21 cellular contexts compared by ENCODE assay signal in genomic region chr17:79739148-79740062, GRCh38. TPM values are rescaled to one million over a fixed set of nuclear protein-coding genes. Genes with fewer than 3 reads are reported as not detected.
A peak's percentile ranks its signal among the peaks of the same experiment; 100 is the strongest.
DNase-seq lines count a peak whose midpoint lies in the region; ATAC-seq and TF ChIP-seq lines count a peak whose summit lies in the region.
"Had no signal": no experiment of that assay in that cellular context is flagged by ENCODE, and none has a peak within 500 bp of the region (broad histone marks: within the 10 kb centered on the region; RNA-seq: fewer than 3 reads in every experiment).

No MANE protein-coding gene starts in this region.

- no peak overlapping the region for H3K4me3 ChIP-seq in H7 (ENCODE audit: insufficient read depth, low read depth, low read length)
- H3K4me3 ChIP-seq: gastroesophageal sphincter, tibial artery had no signal

- H3K27me3 ChIP-seq in H7 (ENCODE audit: control insufficient read depth, insufficient read depth, low read length) = peaks cover 10% of the 10 kb centered on the region

- no peak for TF ChIP-seq CTCF in VCaP (conservative IDR thresholded peaks at IDR 0.05)

- ATAC-seq in left colon (no peak), HG03354 (IDR thresholded peaks at IDR 0.05; ENCODE audit: poor library complexity, severe bottlenecking, unreplicated experiment) (no peak), left cardiac atrium (no peak)
- ATAC-seq: gastroesophageal sphincter; naive thymus-derived CD4-positive, alpha-beta T cell; stimulated activated memory B cell treated with anti-CD40 and anti-IgM and Interleukin-4, amounts not matched to agents 10 μg/mL and 1 μg/mL and 100 μg/mL, for 72 hours had no signal

- peak; percentile 94 for DNase-seq in A172 (ENCODE audit: low spot score)
- peak; percentile 41 for DNase-seq in H7
- peak; percentile 95 for DNase-seq in myocyte (ENCODE audit: low read depth)
- no peak for DNase-seq in left colon
- no peak for DNase-seq in left cardiac atrium
- no peak for DNase-seq in SKM-1 treated with dmso at 0.1 percent for 144 hours (lab: John Stamatoyannopoulos, UW; ENCODE audit: unreplicated experiment)
- DNase-seq: activated CD4-positive, alpha-beta memory T cell treated with anti-CD3 and anti-CD28 coated beads for 36 hours; activated T-cell treated with anti-CD3 and anti-CD28 coated beads, Interleukin-2, amount 50 U/mL, for 48 hours; CD4-positive, CD25-positive, alpha-beta regulatory T cell; DMS79 treated with DMSO at 0.1 percent for 48 hours; erythroblast; naive thymus-derived CD4-positive, alpha-beta T cell; NCI-H1092; NCI-H2107; tibial artery; WERI-Rb-1 had no signal

- intact Hi-C loops in left colon (cut with DNase I, micrococcal nuclease) (no loop called here), left cardiac atrium (cut with DNase I) (loop anchor here (10.0 kb wide), 2 partner anchors 55 to 245 kb away; partner anchors contain the start of gene CBX8 (in 1 of the 2))

- peak overlapping the region; percentile 54 for H3K27ac ChIP-seq in VCaP
- H3K27ac ChIP-seq: gastroesophageal sphincter, tibial artery, WERI-Rb-1 had no signal

- H3K36me3 ChIP-seq in H7 (replicated peaks; ENCODE audit: control insufficient read depth, insufficient read depth, low read length) = no peaks in the 10 kb centered on the region
- H3K36me3 ChIP-seq: gastroesophageal sphincter, tibial artery, WERI-Rb-1 had no signal

RNA-seq across cellular contexts. Expression of gene ENPP7, which starts 8.7 kb away (rescaled TPM):
- total RNA-seq in A172 (2014; rRNA removed; shearing (Covaris generic)) = not detected in 2 replicates
- not detected in 2 replicates for total RNA-seq in H7 (2014; rRNA removed; shearing (Covaris generic))
- not detected in 2 replicates for total RNA-seq in myocyte
- not detected for polyA plus RNA-seq in myocyte (2012)
- total RNA-seq in left colon = under 1 TPM in 1 of 2 donors, not detected in 1; 0.17 TPM
- not detected for total RNA-seq in left cardiac atrium
- total RNA-seq: CD4-positive, CD25-positive, alpha-beta regulatory T cell; lower leg skin; naive thymus-derived CD4-positive, alpha-beta T cell had no signal

RNA-seq across cellular contexts. Expression of gene CBX2, which starts 38.5 kb away (rescaled TPM):
- 24.7 and 27.2 TPM in 2 replicates for total RNA-seq in A172 (2014; rRNA removed; shearing (Covaris generic))
- 89.1 and 97.4 TPM in 2 replicates for total RNA-seq in H7 (2014; rRNA removed; shearing (Covaris generic))
- total RNA-seq in myocyte = 1.3 and 2.2 TPM in 2 replicates
- 3.1 TPM for polyA plus RNA-seq in myocyte (2012)
- total RNA-seq in left colon = under 1 TPM; 0.49 to 0.78 TPM
- 1 to 10 TPM; 3.1 to 3.5 TPM for total RNA-seq in left cardiac atrium

RNA-seq across cellular contexts. Expression of gene CBX8, which starts 57.5 kb away (rescaled TPM):
- total RNA-seq in A172 (2014; rRNA removed; shearing (Covaris generic)) = 7.9 and 8.8 TPM in 2 replicates
- total RNA-seq in H7 (2014; rRNA removed; shearing (Covaris generic)) = 1.4 and 1.9 TPM in 2 replicates
- total RNA-seq in myocyte = 5.3 TPM in 2 replicates
- 5.5 TPM for polyA plus RNA-seq in myocyte (2012)
- 1 to 10 TPM; 4.0 to 6.5 TPM for total RNA-seq in left colon
- 1 to 10 TPM; 4.1 to 5.9 TPM for total RNA-seq in left cardiac atrium

Comparison
In these comparisons a context has a peak if more than half of its experiments do, and no peak if none do; other contexts are left out.
1. DNase-seq: peak in A172 (single experiment), H7 (single experiment) and myocyte (single experiment); none in left colon (0 of 2), left cardiac atrium (single experiment) and SKM-1 treated with dmso at 0.1 percent for 144 hours (single experiment).
2. intact Hi-C loops: an anchor here in left cardiac atrium (10.0 kb wide); none called in left colon.